Comparison of ENCODE assay signal across 1 cellular context in genomic region chr14:23006544-23007419, GRCh38.
A peak's percentile ranks its signal among the peaks of the same experiment; 100 is the strongest.
TF ChIP-seq lines count a peak whose summit lies in the region.

No MANE protein-coding gene starts in this region.

TF ChIP-seq in HepG2, 621 proteins besides CTCF, POLR2A, EP300 and RAD21 (continued from another document and continues in another):
- TF ChIP-seq ZNF318 (CRISPR knock-in tag; IDR thresholded peaks at IDR 0.05) (peak; percentile 77; the same call in 1 of the 2 replicates), RERE (CRISPR knock-in tag; IDR thresholded peaks at IDR 0.05; ENCODE audit: low read depth) (peak; percentile 89), ZNF597 (CRISPR knock-in tag; IDR thresholded peaks at IDR 0.05) (no peak), SP2 (CRISPR knock-in tag; IDR thresholded peaks at IDR 0.05) (peak; percentile 100), CEBPG (CRISPR knock-in tag; IDR thresholded peaks at IDR 0.05) (no peak; the same call in none of the 2 replicates), IKZF5 (CRISPR knock-in tag; IDR thresholded peaks at IDR 0.05) (peak; percentile 99), KLF16 (CRISPR knock-in tag; IDR thresholded peaks at IDR 0.05) (peak; percentile 61 to 100; a peak in 3 of 4 replicates), MXD3 (CRISPR knock-in tag; IDR thresholded peaks at IDR 0.05) (peak; percentile 100), MATR3 (CRISPR knock-in tag; IDR thresholded peaks at IDR 0.05) (0 out of 2 replicates have a peak, but pooled peaks have one; percentile 84), CAMTA2 (CRISPR knock-in tag; IDR thresholded peaks at IDR 0.05; ENCODE audit: borderline replicate concordance) (peak; percentile 99), BCLAF1 (IDR thresholded peaks at IDR 0.05) (no peak), ARNTL (CRISPR knock-in tag; IDR thresholded peaks at IDR 0.05) (peak; percentile 96), ZNF800 (CRISPR knock-in tag; IDR thresholded peaks at IDR 0.05) (peak; percentile 95), ZNF546 (CRISPR knock-in tag; conservative IDR thresholded peaks at IDR 0.05) (peak; percentile 99), ARID4A (CRISPR knock-in tag; IDR thresholded peaks at IDR 0.05; ENCODE audit: borderline replicate concordance) (peak; percentile 99), CSRNP2 (CRISPR knock-in tag; conservative IDR thresholded peaks at IDR 0.05; ENCODE audit: low read depth) (peak; percentile 97)
